Comparison of ENCODE assay signal across 1 cellular context in the genomic region with DNA sequence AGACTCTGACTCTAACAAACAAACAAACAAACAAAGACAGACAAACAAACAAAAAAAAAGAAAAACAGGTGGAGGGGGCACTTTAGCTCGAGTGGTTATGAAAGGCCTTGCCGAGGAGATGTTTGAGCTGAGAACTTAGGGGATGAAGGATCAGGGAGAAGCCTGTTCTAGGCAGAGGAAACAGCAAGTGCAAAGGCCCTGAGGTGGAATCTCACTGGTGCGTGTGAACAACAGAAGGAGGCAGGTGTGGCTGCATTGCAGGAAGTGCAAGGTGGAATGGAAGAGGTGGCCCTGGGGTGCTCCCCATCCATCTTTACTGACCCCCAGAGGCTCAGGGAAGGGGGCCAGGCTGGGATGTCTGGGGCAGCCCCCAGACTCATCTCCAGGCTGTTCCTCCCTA.
TF ChIP-seq lines count a peak whose summit lies in the region.

No MANE protein-coding gene starts in this region.

TF ChIP-seq in A549, 52 proteins besides CTCF, POLR2A, EP300 and RAD21 (continued from another document):
- TF ChIP-seq PBX3 (IDR thresholded peaks at IDR 0.05) (no peak), MAZ (IDR thresholded peaks at IDR 0.05; ENCODE audit: borderline replicate concordance, low read depth, low read length) (no peak), NPAS2 (CRISPR knock-in tag; IDR thresholded peaks at IDR 0.05; ENCODE audit: borderline replicate concordance) (no peak), HOXB13 (CRISPR knock-in tag; IDR thresholded peaks at IDR 0.05; ENCODE audit: low read depth) (no peak), ZSCAN20 (CRISPR knock-in tag; IDR thresholded peaks at IDR 0.05) (no peak), FOSL2 (IDR thresholded peaks at IDR 0.05) (no peak), FOSL2 (CRISPR knock-in tag; IDR thresholded peaks at IDR 0.05) (no peak), MAX (IDR thresholded peaks at IDR 0.05) (no peak), ELK1 (IDR thresholded peaks at IDR 0.05; ENCODE audit: low read depth, low read length) (no peak), SMC3 (IDR thresholded peaks at IDR 0.05) (no peak), HMGXB4 (CRISPR knock-in tag; IDR thresholded peaks at IDR 0.05; ENCODE audit: borderline replicate concordance) (no peak), RCOR1 (IDR thresholded peaks at IDR 0.05; ENCODE audit: low read depth, low read length) (no peak), NFE2L2 (conservative IDR thresholded peaks at IDR 0.05; ENCODE audit: low read length) (no peak), EHF (CRISPR knock-in tag; IDR thresholded peaks at IDR 0.05) (no peak), RFX5 (IDR thresholded peaks at IDR 0.05) (no peak)
